18 cellular contexts compared by ENCODE assay signal in genomic region chr14:92844220-92844619, GRCh38. TPM values are rescaled to one million over a fixed set of nuclear protein-coding genes. Genes with fewer than 3 reads are reported as not detected.
DNase-seq lines count a peak whose midpoint lies in the region; ATAC-seq lines count a peak whose summit lies in the region.
"Had no signal": no experiment of that assay in that cellular context is flagged by ENCODE, and none has a peak within 500 bp of the region (broad histone marks: within the 10 kb centered on the region; RNA-seq: fewer than 3 reads in every experiment).

No MANE protein-coding gene starts in this region.

- no peaks in the 10 kb centered on the region for H3K27me3 ChIP-seq in MG63
- H3K27me3 ChIP-seq: esophagus muscularis mucosa had no signal

- H3K9me3 Mint-ChIP-seq in T-helper 2 cell treated with Interferon-gamma antibody and Interleukin-4, amounts not matched to agents 5 μg/mL and 100 μg/mL, for 36 hours: peaks cover 7% of the 10 kb centered on the region

- H3K27ac Mint-ChIP-seq in T-helper 2 cell treated with Interferon-gamma antibody and Interleukin-4, amounts not matched to agents 5 μg/mL and 100 μg/mL, for 36 hours: no peak overlapping the region

- H3K27me3 Mint-ChIP-seq in T-helper 2 cell treated with Interferon-gamma antibody and Interleukin-4, amounts not matched to agents 5 μg/mL and 100 μg/mL, for 36 hours (ENCODE audit: low read depth): no peaks in the 10 kb centered on the region

- H3K4me3 ChIP-seq in MG63: no peak overlapping the region
- H3K4me3 ChIP-seq: esophagus muscularis mucosa, SK-N-MC had no signal

- ATAC-seq in GM18520 (IDR thresholded peaks at IDR 0.05; ENCODE audit: unreplicated experiment) (peak; percentile 45), HG03439 (IDR thresholded peaks at IDR 0.05; ENCODE audit: unreplicated experiment) (no peak), GM19395 (IDR thresholded peaks at IDR 0.05; ENCODE audit: unreplicated experiment) (no peak)

- H3K9me3 ChIP-seq in MG63: no peaks in the 10 kb centered on the region
- H3K9me3 ChIP-seq: esophagus muscularis mucosa had no signal

- H3K4me3 Mint-ChIP-seq in T-helper 2 cell treated with Interferon-gamma antibody and Interleukin-4, amounts not matched to agents 5 μg/mL and 100 μg/mL, for 36 hours: no peak overlapping the region

- H3K4me1 Mint-ChIP-seq in T-helper 2 cell treated with Interferon-gamma antibody and Interleukin-4, amounts not matched to agents 5 μg/mL and 100 μg/mL, for 36 hours (ENCODE audit: low read depth): peaks cover 16% of the 10 kb centered on the region

- peak; percentile 20 for DNase-seq in T-helper 2 cell treated with Interferon-gamma antibody and Interleukin-4, amounts not matched to agents 5 μg/mL and 100 μg/mL, for 36 hours (ENCODE audit: low spot score)
- DNase-seq in T-helper 2 cell (no peak), MG63 (peak; percentile 7), kidney tubule cell (ENCODE audit: low spot score) (peak; percentile 29), nucleus accumbens (lab: John Stamatoyannopoulos, UW) (no peak)
- DNase-seq: activated CD8-positive, alpha-beta memory T cell treated with anti-CD3 and anti-CD28 coated beads, Interleukin-2, amount 50 U/mL, for 48 hours; dermis blood vessel endothelial cell; hypothalamus; KBM-7; NCI-H1436; NCI-H446 treated with DMSO at 0.1 percent for 48 hours; posterior cingulate gyrus; trophoblast cell had no signal

- H3K36me3 ChIP-seq in MG63: no peaks in the 10 kb centered on the region; the same call in 1 of the 2 replicates

- H3K36me3 Mint-ChIP-seq in T-helper 2 cell treated with Interferon-gamma antibody and Interleukin-4, amounts not matched to agents 5 μg/mL and 100 μg/mL, for 36 hours (ENCODE audit: low read depth): peaks cover 20% of the 10 kb centered on the region

RNA-seq across cellular contexts. Expression of gene GOLGA5, which starts 50.1 kb away (rescaled TPM):
- 9.1 and 14.2 TPM in 2 replicates for total RNA-seq in MG63 (2014; rRNA removed; shearing (Covaris generic); ENCODE audit: low replicate concordance)

Comparison
In these comparisons a context has a peak if more than half of its experiments do, and no peak if none do; other contexts are left out.
1. DNase-seq: peak in T-helper 2 cell treated with Interferon-gamma antibody and Interleukin-4, amounts not matched to agents 5 μg/mL and 100 μg/mL, for 36 hours (single experiment), MG63 (single experiment) and kidney tubule cell (single experiment); none in T-helper 2 cell (0 of 5) and nucleus accumbens (0 of 56).